In genomic region chr3:112979244-112979832, GRCh38 we compare ENCODE assay signal across 8 cellular contexts. TPM values are rescaled to one million over a fixed set of nuclear protein-coding genes. Genes with fewer than 3 reads are reported as not detected.
DNase-seq lines count a peak whose midpoint lies in the region; ATAC-seq, FAIRE-seq and TF ChIP-seq lines count a peak whose summit lies in the region.

No MANE protein-coding gene starts in this region.

- no peaks in the 10 kb centered on the region for H3K9me3 Mint-ChIP-seq in activated T-helper 17 cell treated with anti-CD3 and anti-CD28 coated beads, Interleukin-2, amount 50 U/mL, for 72 hours

- H3K36me3 ChIP-seq in keratinocyte (ENCODE audit: control insufficient read depth in 2 of 2, extremely low read depth in 1 of 2, insufficient read depth in 2 of 2, low read length in 2 of 2): no peaks in the 10 kb centered on the region
- no peaks in the 10 kb centered on the region for H3K36me3 ChIP-seq in uterus

- H3K36me3 Mint-ChIP-seq in activated T-helper 17 cell treated with anti-CD3 and anti-CD28 coated beads, Interleukin-2, amount 50 U/mL, for 72 hours (ENCODE audit: low read depth): no peaks in the 10 kb centered on the region

- no peak for ATAC-seq in activated T-helper 17 cell treated with anti-CD3 and anti-CD28 coated beads, Interleukin-2, amount 50 U/mL, for 72 hours (replicated peaks)
- ATAC-seq in esophagus mucosa: no peak

- no peaks in the 10 kb centered on the region for H3K4me1 ChIP-seq in keratinocyte (ENCODE audit: control insufficient read depth, extremely low read depth, insufficient read depth, low read length)
- H3K4me1 ChIP-seq in uterus: no peaks in the 10 kb centered on the region

- H3K4me2 ChIP-seq in keratinocyte (ENCODE audit: control insufficient read depth, extremely low read depth, insufficient read depth, low read depth, low read length): no peak overlapping the region

- DNase-seq in NCI-H2029 treated with DMSO at 0.1 percent for 48 hours (lab: John Stamatoyannopoulos, UW) (peak; percentile 26), NCI-H2029 (lab: John Stamatoyannopoulos, UW) (no peak), LoVo (ENCODE audit: low spot score) (peak; percentile 32), keratinocyte (ENCODE audit: low read depth, low spot score) (no peak), uterus (no peak), HuH-7.5 (ENCODE audit: low spot score) (no peak)

- dilution Hi-C loops in keratinocyte (cut with MboI; ENCODE audit: extremely low pct_ligation_motif_present, low sequenced_read_pairs): no loop called here

- no peak overlapping the region for H3K4me3 ChIP-seq in keratinocyte (ENCODE audit: control insufficient read depth in 2 of 3, extremely low read depth in 1 of 3, insufficient read depth in 2 of 3, low read depth in 1 of 3, low read length in 3 of 3)
- H3K4me3 ChIP-seq in uterus: no peak overlapping the region

- no peaks in the 10 kb centered on the region for H3K27me3 Mint-ChIP-seq in activated T-helper 17 cell treated with anti-CD3 and anti-CD28 coated beads, Interleukin-2, amount 50 U/mL, for 72 hours

- intact Hi-C loops in uterus (cut with DNase I; ENCODE audit: low total_unique reads): no loop called here

- H3K4me3 Mint-ChIP-seq in activated T-helper 17 cell treated with anti-CD3 and anti-CD28 coated beads, Interleukin-2, amount 50 U/mL, for 72 hours: peak overlapping the region; percentile 3

- no peaks in the 10 kb centered on the region for H3K9me3 ChIP-seq in keratinocyte (ENCODE audit: control insufficient read depth, low read depth, low read length)
- no peaks in the 10 kb centered on the region for H3K9me3 ChIP-seq in uterus

- TF ChIP-seq POLR2A in uterus (IDR thresholded peaks at IDR 0.05): no peak

- no peaks in the 10 kb centered on the region for H3K9me1 ChIP-seq in keratinocyte (ENCODE audit: control insufficient read depth, extremely low read depth, insufficient read depth, low read length)

- H4K20me1 ChIP-seq in keratinocyte (ENCODE audit: control insufficient read depth, extremely low read depth, insufficient read depth, low read length): no peaks in the 10 kb centered on the region

- H3K27ac ChIP-seq in keratinocyte (ENCODE audit: control insufficient read depth, insufficient read depth, low read length): no peak overlapping the region
- no peak overlapping the region for H3K27ac ChIP-seq in uterus

- no peak overlapping the region for H2AFZ ChIP-seq in keratinocyte (ENCODE audit: control insufficient read depth, low read length)

- H3K79me2 ChIP-seq in keratinocyte (ENCODE audit: control insufficient read depth, insufficient read depth, low read length): no peaks in the 10 kb centered on the region

- TF ChIP-seq CTCF in keratinocyte (optimal IDR thresholded peaks at IDR 0.05 in 1 of 3, IDR thresholded peaks at IDR 0.05 in 1 of 3, conservative IDR thresholded peaks at IDR 0.05 in 1 of 3; ENCODE audit: extremely low read depth in 1 of 3, insufficient read depth in 2 of 3, low read length in 3 of 3) (peak in 2 of 3 experiments; percentile 45), uterus (IDR thresholded peaks at IDR 0.05) (peak; percentile 54 to 67 (median 61))

- no peak overlapping the region for H3K9ac ChIP-seq in keratinocyte (ENCODE audit: control insufficient read depth, extremely low read depth, insufficient read depth, low read length)

- H3K27ac Mint-ChIP-seq in activated T-helper 17 cell treated with anti-CD3 and anti-CD28 coated beads, Interleukin-2, amount 50 U/mL, for 72 hours: no peak overlapping the region

- peaks cover 31% of the 10 kb centered on the region for H3K4me1 Mint-ChIP-seq in activated T-helper 17 cell treated with anti-CD3 and anti-CD28 coated beads, Interleukin-2, amount 50 U/mL, for 72 hours

- peak; percentile 48 for FAIRE-seq in keratinocyte (lab: Jason Lieb, UNC)

- H3K27me3 ChIP-seq in keratinocyte (ENCODE audit: control insufficient read depth, extremely low read depth, insufficient read depth, low read length) (no peaks in the 10 kb centered on the region), uterus (no peaks in the 10 kb centered on the region)

RNA-seq across cellular contexts. Expression of gene CD200R1, which starts 4.4 kb away (rescaled TPM):
- 1 to 10 TPM; 5.7 to 6.7 TPM for total RNA-seq in activated T-helper 17 cell treated with anti-CD3 and anti-CD28 coated beads, Interleukin-2, amount 50 U/mL, for 72 hours
- polyA plus RNA-seq in keratinocyte: 0.97 to 1.9 TPM (median 1.6 TPM) in 3 replicates
- not detected for polyA plus RNA-seq in keratinocyte (2011; ENCODE audit: low read depth)
- polyA plus RNA-seq in keratinocyte (2011; cell fraction: cytosol; rRNA removed): 0.61 and 1.1 TPM in 2 replicates
- polyA plus RNA-seq in keratinocyte (2011; cell fraction: nucleus; rRNA removed): 1.5 and 1.6 TPM in 2 replicates
- polyA plus RNA-seq in keratinocyte (2012; ENCODE audit: low replicate concordance): 0.24 and 0.78 TPM in 2 replicates
- polyA minus RNA-seq in keratinocyte: 1.5 to 2.0 TPM in 2 of 3 replicates, not detected in the other
- not detected for polyA minus RNA-seq in keratinocyte (2011; cell fraction: cytosol; rRNA and poly(A)+ RNA removed)
- polyA minus RNA-seq in keratinocyte (2011; cell fraction: nucleus; rRNA and poly(A)+ RNA removed): 1.2 and 2.9 TPM in 2 replicates
- total RNA-seq in uterus (1 to 10 TPM in 2 of 4 donors, under 1 TPM in 1, not detected in 1; 0.40 to 5.7 (median 1.5) TPM), esophagus mucosa (2.9 TPM)

RNA-seq across cellular contexts. Expression of gene GTPBP8, which starts 11.4 kb away (rescaled TPM):
- 10 to 100 TPM; 18.8 to 23.6 TPM for total RNA-seq in activated T-helper 17 cell treated with anti-CD3 and anti-CD28 coated beads, Interleukin-2, amount 50 U/mL, for 72 hours
- 13.8 to 18.6 TPM (median 16.9 TPM) in 3 replicates for polyA plus RNA-seq in keratinocyte
- polyA plus RNA-seq in keratinocyte (2011; ENCODE audit: low read depth): 2.7 TPM
- 14.3 and 15.9 TPM in 2 replicates for polyA plus RNA-seq in keratinocyte (2011; cell fraction: cytosol; rRNA removed)
- polyA plus RNA-seq in keratinocyte (2011; cell fraction: nucleus; rRNA removed): 11.3 and 13.1 TPM in 2 replicates
- 9.9 and 14.7 TPM in 2 replicates for polyA plus RNA-seq in keratinocyte (2012; ENCODE audit: low replicate concordance)
- polyA minus RNA-seq in keratinocyte: 9.7 to 25.7 TPM (median 12.7 TPM) in 3 replicates
- polyA minus RNA-seq in keratinocyte (2011; cell fraction: cytosol; rRNA and poly(A)+ RNA removed): 23.6 TPM
- 6.0 and 6.6 TPM in 2 replicates for polyA minus RNA-seq in keratinocyte (2011; cell fraction: nucleus; rRNA and poly(A)+ RNA removed)
- 10 to 100 TPM in 3 of 4 donors, 1 to 10 TPM in 1; 5.4 to 37.6 (median 18.4) TPM for total RNA-seq in uterus
- 14.6 TPM for total RNA-seq in esophagus mucosa

Comparison
In these comparisons a context has a peak if more than half of its experiments do, and no peak if none do; other contexts are left out.
1. DNase-seq: peak in NCI-H2029 treated with DMSO at 0.1 percent for 48 hours (single experiment) and LoVo (single experiment); none in NCI-H2029 (single experiment), keratinocyte (single experiment), uterus (0 of 2) and HuH-7.5 (single experiment).